Comparison of ENCODE assay signal across 32 cellular contexts in the genomic region with DNA sequence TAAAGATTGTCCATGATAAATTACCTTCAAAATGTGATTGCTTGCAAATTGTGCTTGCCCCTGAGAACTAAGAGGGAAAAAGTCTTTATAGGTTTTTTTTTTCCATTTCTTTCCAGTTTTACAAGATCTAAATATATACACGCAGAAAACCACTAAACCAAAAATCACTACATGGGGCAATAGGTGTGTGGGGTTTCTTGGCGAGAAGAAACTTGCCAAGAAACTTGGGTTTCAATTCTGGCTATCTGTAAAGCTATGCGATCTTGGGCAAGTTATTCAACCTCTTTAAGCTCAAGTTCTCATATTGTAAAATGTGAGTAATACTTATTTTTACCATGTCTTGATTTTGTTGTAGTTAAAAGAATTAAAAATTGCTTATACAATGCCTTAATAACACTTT.
"Had no signal": no experiment of that assay in that cellular context is flagged by ENCODE, and none has a peak within 500 bp of the region (broad histone marks: within the 10 kb centered on the region; RNA-seq: fewer than 3 reads in every experiment).

No MANE protein-coding gene starts in this region.

- H3K4me3 ChIP-seq: ascending aorta, breast epithelium, cardiac muscle cell, colonic mucosa, gastroesophageal sphincter, heart right ventricle had no signal

- H3K27me3 Mint-ChIP-seq: activated CD4-positive, alpha-beta memory T cell treated with anti-CD3 and anti-CD28 coated beads for 36 hours; activated CD4-positive, alpha-beta T cell treated with anti-CD3 and anti-CD28 coated beads for 36 hours; activated CD4-positive, alpha-beta T cell treated with anti-CD3 and anti-CD28 coated beads, Interleukin-2, amount 10 ng/mL, durations not matched to agents 24 days and 14 days; activated CD8-positive, alpha-beta memory T cell treated with anti-CD3 and anti-CD28 coated beads, Interleukin-2, amount 10 ng/mL, durations not matched to agents 7 days and 5 days; activated naive CD4-positive, alpha-beta T cell treated with anti-CD3 and anti-CD28 coated beads, Interleukin-2, amount 10 ng/mL, durations not matched to agents 7 days and 5 days; activated naive CD8-positive, alpha-beta T cell treated with anti-CD3 and anti-CD28 coated beads, Interleukin-2, amount 10 ng/mL, durations not matched to agents 7 days and 5 days; T-helper 17 cell had no signal

- H3K9me3 Mint-ChIP-seq: activated CD4-positive, alpha-beta memory T cell treated with anti-CD3 and anti-CD28 coated beads for 36 hours; activated CD4-positive, alpha-beta T cell treated with anti-CD3 and anti-CD28 coated beads, Interleukin-2, amount 10 ng/mL, durations not matched to agents 24 days and 14 days; activated naive CD4-positive, alpha-beta T cell treated with anti-CD3 and anti-CD28 coated beads, Interleukin-2, amount 10 ng/mL, durations not matched to agents 7 days and 5 days; activated naive CD8-positive, alpha-beta T cell treated with anti-CD3 and anti-CD28 coated beads, Interleukin-2, amount 10 ng/mL, durations not matched to agents 7 days and 5 days; activated T-cell treated with anti-CD3 and anti-CD28 coated beads, Interleukin-2, amount 50 U/mL, for 72 hours; brain; T-helper 2 cell treated with Interferon-gamma antibody and Interleukin-4, amounts not matched to agents 5 μg/mL and 100 μg/mL, for 36 hours had no signal

- H3K36me3 Mint-ChIP-seq: activated naive CD4-positive, alpha-beta T cell treated with anti-CD3 and anti-CD28 coated beads, Interleukin-2, amount 50 U/mL, for 72 hours had no signal

- H3K9me3 ChIP-seq: ascending aorta, breast epithelium, colonic mucosa, gastroesophageal sphincter, heart right ventricle had no signal

- H3K27me3 ChIP-seq: ascending aorta, breast epithelium, cardiac muscle cell, colonic mucosa, foreskin keratinocyte, gastroesophageal sphincter, heart right ventricle had no signal

- H3K36me3 ChIP-seq: ascending aorta, breast epithelium, cardiac muscle cell, colonic mucosa, gastroesophageal sphincter, heart right ventricle had no signal

- H3K4me1 ChIP-seq: breast epithelium, colonic mucosa, gastroesophageal sphincter had no signal

- H3K27ac ChIP-seq: ascending aorta, breast epithelium, cardiac muscle cell, colonic mucosa, foreskin keratinocyte, gastroesophageal sphincter, heart right ventricle had no signal

- DNase-seq: activated CD4-positive, alpha-beta memory T cell treated with anti-CD3 and anti-CD28 coated beads for 36 hours; activated CD4-positive, alpha-beta T cell treated with anti-CD3 and anti-CD28 coated beads for 36 hours; activated CD4-positive, alpha-beta T cell treated with anti-CD3 and anti-CD28 coated beads, Interleukin-2, amount 10 ng/mL, durations not matched to agents 24 days and 14 days; activated CD4-positive, CD25-positive, alpha-beta regulatory T cell; activated CD4-positive, CD25-positive, alpha-beta regulatory T cell treated with anti-CD3 and anti-CD28 coated beads, Interleukin-2, amount 50 U/mL, for 72 hours; activated CD8-positive, alpha-beta memory T cell treated with anti-CD3 and anti-CD28 coated beads, Interleukin-2, amount 10 ng/mL, durations not matched to agents 7 days and 5 days; activated CD8-positive, alpha-beta memory T cell treated with anti-CD3 and anti-CD28 coated beads, Interleukin-2, amount 50 U/mL, for 4 hours; activated CD8-positive, alpha-beta T cell treated with anti-CD3 and anti-CD28 coated beads, Interleukin-2, amount 10 ng/mL, durations not matched to agents 7 days and 5 days; activated gamma-delta T cell; activated naive CD4-positive, alpha-beta T cell; activated naive CD4-positive, alpha-beta T cell treated with anti-CD3 and anti-CD28 coated beads, Interleukin-2, amount 10 ng/mL, durations not matched to agents 7 days and 5 days; activated naive CD8-positive, alpha-beta T cell treated with anti-CD3 and anti-CD28 coated beads, Interleukin-2, amount 10 ng/mL, durations not matched to agents 7 days and 5 days; activated T-cell treated with anti-CD3 and anti-CD28 coated beads, Interleukin-2, amount 50 U/mL, for 1 hour; activated T-cell treated with anti-CD3 and anti-CD28 coated beads, Interleukin-2, amount 50 U/mL, for 72 hours; central memory CD4-positive, alpha-beta T cell; cerebellar nuclear complex; colonic mucosa; effector CD8-positive, alpha-beta T cell; heart right ventricle; T-helper 1 cell; T-helper 17 cell had no signal

- ATAC-seq: activated CD4-positive, alpha-beta T cell treated with anti-CD3 and anti-CD28 coated beads for 36 hours; activated CD8-positive, alpha-beta memory T cell treated with anti-CD3 and anti-CD28 coated beads, Interleukin-2, amount 10 ng/mL, durations not matched to agents 7 days and 5 days; activated CD8-positive, alpha-beta T cell treated with anti-CD3 and anti-CD28 coated beads, Interleukin-2, amount 10 ng/mL, durations not matched to agents 7 days and 5 days; activated naive CD4-positive, alpha-beta T cell treated with anti-CD3 and anti-CD28 coated beads, Interleukin-2, amount 50 U/mL, for 72 hours; activated T-cell treated with anti-CD3 and anti-CD28 coated beads, Interleukin-2, amount 50 U/mL, for 72 hours; esophagus mucosa; gastroesophageal sphincter; heart right ventricle; T-helper 17 cell had no signal

- FAIRE-seq: endometrium, endothelial cell of umbilical vein had no signal

- H3K4me3 Mint-ChIP-seq: activated CD4-positive, alpha-beta memory T cell treated with anti-CD3 and anti-CD28 coated beads for 36 hours; activated CD4-positive, alpha-beta T cell treated with anti-CD3 and anti-CD28 coated beads for 36 hours; activated CD4-positive, alpha-beta T cell treated with anti-CD3 and anti-CD28 coated beads, Interleukin-2, amount 10 ng/mL, durations not matched to agents 24 days and 14 days; activated CD8-positive, alpha-beta memory T cell treated with anti-CD3 and anti-CD28 coated beads, Interleukin-2, amount 10 ng/mL, durations not matched to agents 7 days and 5 days; activated CD8-positive, alpha-beta T cell treated with anti-CD3 and anti-CD28 coated beads, Interleukin-2, amount 10 ng/mL, durations not matched to agents 7 days and 5 days; activated naive CD4-positive, alpha-beta T cell treated with anti-CD3 and anti-CD28 coated beads, Interleukin-2, amount 10 ng/mL, durations not matched to agents 7 days and 5 days; activated naive CD8-positive, alpha-beta T cell treated with anti-CD3 and anti-CD28 coated beads, Interleukin-2, amount 10 ng/mL, durations not matched to agents 7 days and 5 days; activated T-cell treated with anti-CD3 and anti-CD28 coated beads, Interleukin-2, amount 50 U/mL, for 72 hours; brain; T-helper 17 cell; T-helper 2 cell treated with Interferon-gamma antibody and Interleukin-4, amounts not matched to agents 5 μg/mL and 100 μg/mL, for 36 hours had no signal
